ENCODE assay signal across 8 cellular contexts in genomic region chr17:19362293-19363113, GRCh38. TPM values are rescaled to one million over a fixed set of nuclear protein-coding genes. Genes with fewer than 3 reads are reported as not detected.
A peak's percentile ranks its signal among the peaks of the same experiment; 100 is the strongest.
DNase-seq lines count a peak whose midpoint lies in the region; ATAC-seq and TF ChIP-seq lines count a peak whose summit lies in the region.

Gene B9D1 (minus strand): TSS chr17:19362723. CDS start chr17:19362569, 154 bp downstream.

- 0 to 1% methylated on average over 20 to 66 of the region's 82 CpGs for WGBS in lower leg skin, 2 donors

- POLR2A ChIA-PET in activated CD4-positive, alpha-beta memory T cell treated with anti-CD3 and anti-CD28 coated beads for 36 hours (lab: Charles Lee) = interaction anchor here (0.9 to 1.5 kb wide), 6 partner anchors 15 to 400 kb away, joined by 3 to 14 read pairs (median 3); partner anchors contain the start of genes ALDH3A2 and MAPK7

- ATAC-seq in GM19324 (IDR thresholded peaks at IDR 0.05; ENCODE audit: low FRiP score, unreplicated experiment) = peak; percentile 88
- peak; percentile 67 for ATAC-seq in HG03460 (IDR thresholded peaks at IDR 0.05; ENCODE audit: unreplicated experiment)

- peak within 1 kb of the TSS; percentile 74 for H3K27ac Mint-ChIP-seq in activated CD4-positive, alpha-beta memory T cell treated with anti-CD3 and anti-CD28 coated beads for 36 hours

- H3K9me3 Mint-ChIP-seq in activated CD4-positive, alpha-beta memory T cell treated with anti-CD3 and anti-CD28 coated beads for 36 hours = no peaks in the 10 kb centered on the region

- intact Hi-C loops in activated CD4-positive, alpha-beta memory T cell treated with anti-CD3 and anti-CD28 coated beads for 36 hours (cut with micrococcal nuclease) = loop anchor here (1.0 to 5.0 kb wide), 4 partner anchors 16 to 405 kb away; partner anchors contain the start of gene MAPK7
- intact Hi-C loops in lower leg skin (cut with DNase I; ENCODE audit: low total_unique reads) = loop anchor here (5.0 to 10.0 kb wide), 2 partner anchors 85 to 392 kb away; no protein-coding TSS in a partner anchor

- peak; percentile 51 to 99 (median 96) for DNase-seq in C1 segment of cervical spinal cord (lab: John Stamatoyannopoulos, UW)
- DNase-seq in NCI-H69 (lab: John Stamatoyannopoulos, UW) = peak; percentile 93
- DNase-seq in activated CD4-positive, alpha-beta memory T cell treated with anti-CD3 and anti-CD28 coated beads for 36 hours = peak; percentile 96
- DNase-seq in ecto neural progenitor cell (ENCODE audit: low spot score) = peak; percentile 98
- DNase-seq in lower leg skin (ENCODE audit: low spot score in 2 of 2) = peak; percentile 90 to 99
- DNase-seq in stimulated activated CD4-positive, alpha-beta T cell treated with anti-CD3 and anti-CD28 coated beads, Interleukin-4, amount 100 ng/mL, for 48 hours (ENCODE audit: low read depth in 2 of 2) = peak; percentile 86 to 91

- TF ChIP-seq POLR2A in lower leg skin (IDR thresholded peaks at IDR 0.05) = no peak

- H3K4me3 Mint-ChIP-seq in activated CD4-positive, alpha-beta memory T cell treated with anti-CD3 and anti-CD28 coated beads for 36 hours = peak within 1 kb of the TSS; percentile 86

- no peaks in the 10 kb centered on the region for H3K36me3 Mint-ChIP-seq in activated CD4-positive, alpha-beta memory T cell treated with anti-CD3 and anti-CD28 coated beads for 36 hours

- CTCF ChIA-PET in activated CD4-positive, alpha-beta memory T cell treated with anti-CD3 and anti-CD28 coated beads for 36 hours (lab: Charles Lee) = interaction anchor here (0.5 to 5.9 kb wide), 49 partner anchors 9 to 646 kb away, joined by 3 to 164 read pairs (median 6); partner anchors contain the start of genes ALDH3A2, MAPK7, RNF112 and SPECC1

- H3K4me1 Mint-ChIP-seq in activated CD4-positive, alpha-beta memory T cell treated with anti-CD3 and anti-CD28 coated beads for 36 hours (ENCODE audit: low read depth) = peaks cover 8% of the 10 kb centered on the region

- H3K4me3 ChIP-seq in lower leg skin (ENCODE audit: low read depth, poor library complexity, severe bottlenecking) = peak within 1 kb of the TSS; percentile 47

- peak in 1 of 3 donors; percentile 96 for TF ChIP-seq CTCF in lower leg skin (IDR thresholded peaks at IDR 0.05)

- peaks cover 4% of the 10 kb centered on the region for H3K27me3 Mint-ChIP-seq in activated CD4-positive, alpha-beta memory T cell treated with anti-CD3 and anti-CD28 coated beads for 36 hours

RNA-seq across cellular contexts. Expression of gene B9D1, which starts in this region (rescaled TPM):
- 1 to 10 TPM; 7.2 to 7.6 TPM for total RNA-seq in activated CD4-positive, alpha-beta memory T cell treated with anti-CD3 and anti-CD28 coated beads for 36 hours
- 10 to 100 TPM in 3 of 4 donors, 1 to 10 TPM in 1; 2.4 to 24.5 (median 19.5) TPM for total RNA-seq in lower leg skin

Comparison
In these comparisons a context has a peak if more than half of its experiments do, and no peak if none do; other contexts are left out.
1. Peak in every context shown above with its lines: DNase-seq, ATAC-seq and H3K4me3 ChIP-seq.